26 cellular contexts compared by ENCODE assay signal in genomic region chr1:229582715-229583114, GRCh38.
"Had no signal": no experiment of that assay in that cellular context is flagged by ENCODE, and none has a peak within 500 bp of the region (broad histone marks: within the 10 kb centered on the region; RNA-seq: fewer than 3 reads in every experiment).

No MANE protein-coding gene starts in this region.

- H3K27me3 Mint-ChIP-seq: activated CD8-positive, alpha-beta T cell treated with anti-CD3 and anti-CD28 coated beads for 36 hours had no signal

- H3K27ac Mint-ChIP-seq: activated CD4-positive, alpha-beta T cell treated with anti-CD3 and anti-CD28 coated beads, Interleukin-2, amount 10 ng/mL, durations not matched to agents 24 days and 14 days; activated CD8-positive, alpha-beta T cell treated with anti-CD3 and anti-CD28 coated beads for 36 hours; activated naive CD4-positive, alpha-beta T cell treated with anti-CD3 and anti-CD28 coated beads for 36 hours; activated T-cell treated with anti-CD3 and anti-CD28 coated beads, Interleukin-2, amount 50 U/mL, for 24 hours; activated T-helper 1 cell treated with anti-CD3 and anti-CD28 coated beads, Interleukin-12 subunit alpha, Interleukin-12 subunit beta, Interleukin-2, Interleukin-4 antibody, amounts not matched to agents 30 ng/mL and 10 ng/mL and 1 ng/mL, durations not matched to agents 14 hours and 24 hours and 36 hours; T-helper 17 cell had no signal

- H3K27ac ChIP-seq: SJSA1 had no signal

- H3K27me3 ChIP-seq: adrenal gland, SJSA1 had no signal

- DNase-seq: activated CD4-positive, alpha-beta T cell treated with anti-CD3 and anti-CD28 coated beads, Interleukin-2, amount 10 ng/mL, durations not matched to agents 24 days and 14 days; activated CD4-positive, alpha-beta T cell treated with anti-CD3 and anti-CD28 coated beads, Interleukin-2, amount 50 U/mL, for 4 hours; activated CD8-positive, alpha-beta T cell treated with anti-CD3 and anti-CD28 coated beads for 36 hours; activated gamma-delta T cell treated with Interleukin-2 at 50 U/mL for 16 hours; activated naive CD4-positive, alpha-beta T cell treated with anti-CD3 and anti-CD28 coated beads for 36 hours; activated T-cell treated with anti-CD3 and anti-CD28 coated beads, Interleukin-2, amount 50 U/mL, for 24 hours; central memory CD4-positive, alpha-beta T cell; Karpas-422; NCI-H1048; NCI-H1436; NCI-H1694; NCI-H1930; NCI-H2081 treated with DMSO at 0.1 percent for 48 hours; NCI-H226; NCI-H446 treated with DMSO at 0.1 percent for 48 hours; NCI-H524; T-cell; T-helper 17 cell; T-helper 9 cell had no signal

- H3K36me3 Mint-ChIP-seq: activated naive CD4-positive, alpha-beta T cell treated with anti-CD3 and anti-CD28 coated beads, Interleukin-2, amount 50 U/mL, for 72 hours; brain; T-cell had no signal

- H3K36me3 ChIP-seq: adrenal gland, SJSA1 had no signal

- ATAC-seq: activated CD8-positive, alpha-beta T cell treated with anti-CD3 and anti-CD28 coated beads for 36 hours; activated naive CD4-positive, alpha-beta T cell treated with anti-CD3 and anti-CD28 coated beads, Interleukin-2, amount 50 U/mL, for 72 hours; SK-N-SH treated with all-trans-retinoic acid at 6 μM for 48 hours; T-cell; T-helper 17 cell had no signal

- H3K9me3 ChIP-seq: adrenal gland, SJSA1 had no signal

- FAIRE-seq: bronchial epithelial cell had no signal

- H3K4me3 Mint-ChIP-seq: activated CD4-positive, alpha-beta T cell treated with anti-CD3 and anti-CD28 coated beads, Interleukin-2, amount 10 ng/mL, durations not matched to agents 24 days and 14 days; activated CD8-positive, alpha-beta T cell treated with anti-CD3 and anti-CD28 coated beads for 36 hours; activated naive CD4-positive, alpha-beta T cell treated with anti-CD3 and anti-CD28 coated beads for 36 hours; activated T-cell treated with anti-CD3 and anti-CD28 coated beads, Interleukin-2, amount 50 U/mL, for 24 hours; activated T-helper 1 cell treated with anti-CD3 and anti-CD28 coated beads, Interleukin-12 subunit alpha, Interleukin-12 subunit beta, Interleukin-2, Interleukin-4 antibody, amounts not matched to agents 30 ng/mL and 10 ng/mL and 1 ng/mL, durations not matched to agents 14 hours and 24 hours and 36 hours; brain; T-cell; T-helper 17 cell had no signal

- H3K4me1 ChIP-seq: SJSA1 had no signal

- H3K4me3 ChIP-seq: adrenal gland, SJSA1 had no signal

- H3K9me3 Mint-ChIP-seq: activated CD4-positive, alpha-beta T cell treated with anti-CD3 and anti-CD28 coated beads, Interleukin-2, amount 10 ng/mL, durations not matched to agents 24 days and 14 days; activated CD8-positive, alpha-beta T cell treated with anti-CD3 and anti-CD28 coated beads for 36 hours; activated naive CD4-positive, alpha-beta T cell treated with anti-CD3 and anti-CD28 coated beads for 36 hours; activated naive CD4-positive, alpha-beta T cell treated with anti-CD3 and anti-CD28 coated beads, Interleukin-2, amount 50 U/mL, for 72 hours; activated T-cell treated with anti-CD3 and anti-CD28 coated beads, Interleukin-2, amount 50 U/mL, for 24 hours; activated T-helper 1 cell treated with anti-CD3 and anti-CD28 coated beads, Interleukin-12 subunit alpha, Interleukin-12 subunit beta, Interleukin-2, Interleukin-4 antibody, amounts not matched to agents 30 ng/mL and 10 ng/mL and 1 ng/mL, durations not matched to agents 14 hours and 24 hours and 36 hours; brain; T-cell had no signal
